13 cellular contexts compared by ENCODE assay signal in genomic region chrX:38563006-38563405, GRCh38. TPM values are rescaled to one million over a fixed set of nuclear protein-coding genes. Genes with fewer than 3 reads are reported as not detected.
DNase-seq lines count a peak whose midpoint lies in the region; ATAC-seq and TF ChIP-seq lines count a peak whose summit lies in the region.
"Had no signal": no experiment of that assay in that cellular context is flagged by ENCODE, and none has a peak within 500 bp of the region (broad histone marks: within the 10 kb centered on the region; RNA-seq: fewer than 3 reads in every experiment).

No MANE protein-coding gene starts in this region.

- H4K20me1 ChIP-seq in GM23338 (replicated peaks; ENCODE audit: insufficient read depth), result no peaks in the 10 kb centered on the region

- H3K27me3 ChIP-seq in GM23338 (ENCODE audit: insufficient read depth) (peaks cover 10% of the 10 kb centered on the region; the same call in 1 of the 2 replicates), ascending aorta (no peaks in the 10 kb centered on the region), liver (ENCODE audit: control insufficient read depth in 4 of 4, insufficient read depth in 4 of 4, low read length in 3 of 4) (no peaks in the 10 kb centered on the region), skeletal muscle tissue (ENCODE audit: control insufficient read depth in 3 of 3, insufficient read depth in 3 of 3, low read length in 3 of 3) (no peaks in the 10 kb centered on the region), thyroid gland (no peaks in the 10 kb centered on the region)
- H3K27me3 ChIP-seq: testis had no signal

- no peak overlapping the region for H3K27ac ChIP-seq in GM23338 (ENCODE audit: low read depth)
- peak overlapping the region; percentile 17 to 43 for H3K27ac ChIP-seq in ascending aorta
- H3K27ac ChIP-seq in liver (ENCODE audit: low read depth in 1 of 2, low read length in 2 of 2), result peak overlapping the region in 1 of 2 donors; percentile 50
- H3K27ac ChIP-seq in skeletal muscle tissue (ENCODE audit: low read depth, low read length), result peak overlapping the region; percentile 75
- no peak overlapping the region for H3K27ac ChIP-seq in thyroid gland
- H3K27ac ChIP-seq: testis had no signal

- H3K27ac Mint-ChIP-seq in GM23338, result no peak overlapping the region
- no peak overlapping the region for H3K27ac Mint-ChIP-seq in stimulated activated naive CD8-positive, alpha-beta T cell treated with anti-CD3 and anti-CD28 coated beads, Interleukin-15, amount 100 ng/mL, for 72 hours
- H3K27ac Mint-ChIP-seq: activated naive CD8-positive, alpha-beta T cell treated with anti-CD3 and anti-CD28 coated beads for 36 hours had no signal

- H3K27me3 Mint-ChIP-seq in GM23338 (ENCODE audit: insufficient read depth, low read depth, poor library complexity), result peaks cover 13% of the 10 kb centered on the region
- H3K27me3 Mint-ChIP-seq in stimulated activated naive CD8-positive, alpha-beta T cell treated with anti-CD3 and anti-CD28 coated beads, Interleukin-15, amount 100 ng/mL, for 72 hours, result peaks cover 7% of the 10 kb centered on the region

- H3K4me1 ChIP-seq in GM23338 (ENCODE audit: insufficient read depth), result no peaks in the 10 kb centered on the region
- H3K4me1 ChIP-seq in ascending aorta, result no peaks in the 10 kb centered on the region
- peaks cover 0 to 11% (median 4%) of the 10 kb centered on the region in 4 donors for H3K4me1 ChIP-seq in liver (ENCODE audit: control insufficient read depth in 4 of 4, insufficient read depth in 4 of 4, low read length in 3 of 4)
- peaks cover 2 to 7% (median 5%) of the 10 kb centered on the region in 3 donors for H3K4me1 ChIP-seq in skeletal muscle tissue (ENCODE audit: control insufficient read depth in 3 of 3, insufficient read depth in 3 of 3, low read length in 3 of 3)
- H3K4me1 ChIP-seq in thyroid gland, result peaks cover 0 to 4% of the 10 kb centered on the region in 2 donors
- H3K4me1 ChIP-seq: testis had no signal

- DNase-seq in GM23338 (ENCODE audit: low spot score), result no peak
- no peak for DNase-seq in ascending aorta (ENCODE audit: low spot score in 2 of 2)
- no peak for DNase-seq in stimulated activated naive CD8-positive, alpha-beta T cell treated with anti-CD3 and anti-CD28 coated beads, Interleukin-15, amount 100 ng/mL, for 72 hours
- no peak for DNase-seq in thyroid gland
- no peak for DNase-seq in activated CD4-positive, CD25-positive, alpha-beta regulatory T cell treated with anti-CD3 and anti-CD28 coated beads, Interleukin-2, amount 50 U/mL, for 72 hours
- DNase-seq in NCI-H2029 treated with DMSO at 0.1 percent for 48 hours (lab: John Stamatoyannopoulos, UW), result no peak
- DNase-seq: activated naive CD8-positive, alpha-beta T cell treated with anti-CD3 and anti-CD28 coated beads for 36 hours; MV-4-11; NCI-H526 treated with DMSO at 0.1 percent for 48 hours; stimulated activated CD4-positive, alpha-beta T cell treated with anti-CD3 and anti-CD28 coated beads, Interleukin-2, amount 100 ng/mL, for 48 hours had no signal

- peaks cover 9% of the 10 kb centered on the region; the same call in 2 of the 3 replicates for H3K4me1 Mint-ChIP-seq in GM23338
- H3K4me1 Mint-ChIP-seq in stimulated activated naive CD8-positive, alpha-beta T cell treated with anti-CD3 and anti-CD28 coated beads, Interleukin-15, amount 100 ng/mL, for 72 hours, result no peaks in the 10 kb centered on the region
- H3K4me1 Mint-ChIP-seq: activated naive CD8-positive, alpha-beta T cell treated with anti-CD3 and anti-CD28 coated beads for 36 hours had no signal

- no peak for TF ChIP-seq POLR2A in thyroid gland (IDR thresholded peaks at IDR 0.05)

- H3K9me2 ChIP-seq in GM23338 (ENCODE audit: insufficient read depth), result no peaks in the 10 kb centered on the region

- intact Hi-C loops in ascending aorta (cut with DNase I), result no loop called here
- intact Hi-C loops in thyroid gland (cut with DNase I), result no loop called here

- no peaks in the 10 kb centered on the region for H3K79me2 ChIP-seq in GM23338 (replicated peaks; ENCODE audit: insufficient read depth)

- no peaks in the 10 kb centered on the region for H3K9me3 Mint-ChIP-seq in GM23338
- no peaks in the 10 kb centered on the region for H3K9me3 Mint-ChIP-seq in stimulated activated naive CD8-positive, alpha-beta T cell treated with anti-CD3 and anti-CD28 coated beads, Interleukin-15, amount 100 ng/mL, for 72 hours
- H3K9me3 Mint-ChIP-seq: activated naive CD8-positive, alpha-beta T cell treated with anti-CD3 and anti-CD28 coated beads for 36 hours had no signal

- no peak overlapping the region for H2AFZ ChIP-seq in GM23338

- H3K4me3 ChIP-seq in GM23338, result peak overlapping the region; percentile 69
- peak overlapping the region in 1 of 2 donors; percentile 72 for H3K4me3 ChIP-seq in ascending aorta
- H3K4me3 ChIP-seq in liver (ENCODE audit: low read depth in 1 of 3, low read length in 3 of 3), result peak overlapping the region in 2 of 3 donors; percentile 14 to 61
- peak overlapping the region; percentile 73 to 84 (median 78) for H3K4me3 ChIP-seq in skeletal muscle tissue (ENCODE audit: low read length in 3 of 3)
- H3K4me3 ChIP-seq in thyroid gland (replicated peaks in 1 of 3), result peak overlapping the region in 1 of 3 donors; percentile 33

- H3K4me2 ChIP-seq in GM23338, result peak overlapping the region; percentile 77

- TF ChIP-seq CTCF in GM23338 (conservative IDR thresholded peaks at IDR 0.05; ENCODE audit: low read depth in 2 of 2) (no peak), ascending aorta (IDR thresholded peaks at IDR 0.05) (no peak), liver (IDR thresholded peaks at IDR 0.05; ENCODE audit: low read depth, low read length, missing input control) (no peak), thyroid gland (IDR thresholded peaks at IDR 0.05) (no peak)

- H3K4me3 Mint-ChIP-seq in GM23338, result peak overlapping the region; percentile 91; the same call in 2 of the 3 replicates
- H3K4me3 Mint-ChIP-seq in stimulated activated naive CD8-positive, alpha-beta T cell treated with anti-CD3 and anti-CD28 coated beads, Interleukin-15, amount 100 ng/mL, for 72 hours, result no peak overlapping the region

- H3K9me3 ChIP-seq in ascending aorta (no peaks in the 10 kb centered on the region), liver (ENCODE audit: control insufficient read depth in 4 of 4, low read length in 3 of 4) (no peaks in the 10 kb centered on the region), skeletal muscle tissue (ENCODE audit: control insufficient read depth in 3 of 3, low read length in 3 of 3) (no peaks in the 10 kb centered on the region), thyroid gland (no peaks in the 10 kb centered on the region)
- H3K9me3 ChIP-seq: testis had no signal

- TF ChIP-seq RAD21 in liver (IDR thresholded peaks at IDR 0.05), result no peak

- no peak for ATAC-seq in GM23338
- ATAC-seq in stimulated activated naive CD8-positive, alpha-beta T cell treated with anti-CD3 and anti-CD28 coated beads, Interleukin-15, amount 100 ng/mL, for 72 hours, result no peak

- H3K36me3 Mint-ChIP-seq in GM23338 (ENCODE audit: low read depth), result no peaks in the 10 kb centered on the region
- H3K36me3 Mint-ChIP-seq: activated naive CD8-positive, alpha-beta T cell treated with anti-CD3 and anti-CD28 coated beads for 36 hours had no signal

- WGBS in liver, result 9% methylated on average over 6 of the region's 6 CpGs
- WGBS in thyroid gland, 2 donors, result 36 to 45% methylated on average over 6 of the region's 6 CpGs

- H3K9ac ChIP-seq in liver (ENCODE audit: low read depth in 1 of 2, low read length in 2 of 2) (no peak overlapping the region), skeletal muscle tissue (ENCODE audit: low read depth in 1 of 3, low read length in 3 of 3) (peak overlapping the region; percentile 51 to 80 (median 64))

- H3F3A ChIP-seq in GM23338 (replicated peaks; ENCODE audit: low read depth), result no peaks in the 10 kb centered on the region

- H3K36me3 ChIP-seq in GM23338 (ENCODE audit: insufficient read depth) (no peaks in the 10 kb centered on the region), ascending aorta (no peaks in the 10 kb centered on the region), liver (ENCODE audit: control insufficient read depth in 4 of 4, insufficient read depth in 3 of 4, low read depth in 1 of 4, low read length in 3 of 4) (no peaks in the 10 kb centered on the region), skeletal muscle tissue (ENCODE audit: control insufficient read depth in 3 of 3, insufficient read depth in 3 of 3, low read length in 3 of 3) (no peaks in the 10 kb centered on the region), thyroid gland (no peaks in the 10 kb centered on the region)

TF ChIP-seq in liver, 16 proteins besides CTCF, POLR2A, EP300 and RAD21:
- TF ChIP-seq REST (IDR thresholded peaks at IDR 0.05), result no peak
- peak; percentile 9 for TF ChIP-seq SP1 (IDR thresholded peaks at IDR 0.05)
- no peak for TF ChIP-seq FOXA2 (IDR thresholded peaks at IDR 0.05)

RNA-seq across cellular contexts. Expression of gene TSPAN7, which starts 1.7 kb away (rescaled TPM):
- total RNA-seq in GM23338 (2014; rRNA removed; shearing (Covaris generic)), result 5.9 and 7.2 TPM in 2 replicates
- polyA plus RNA-seq in GM23338 (2016; fragmentation: Nextera tagmentation; extraction: Ambion mirVana) (10.4 and 11.5 TPM in 2 replicates), liver (10 to 100 TPM; 20.0 to 26.2 TPM)
- total RNA-seq in ascending aorta (122 TPM), liver (10 to 100 TPM; 10.1 to 15.3 TPM), skeletal muscle tissue (25.6 TPM), thyroid gland (10 to 100 TPM; 38.1 to 66.2 (median 55.2) TPM)

Comparison
In these comparisons a context has a peak if more than half of its experiments do, and no peak if none do; other contexts are left out.
1. H3K27ac ChIP-seq: peak in ascending aorta (2 of 2) and skeletal muscle tissue (single experiment); none in GM23338 (single experiment) and thyroid gland (0 of 3).
2. H3K9ac ChIP-seq: peak in skeletal muscle tissue (3 of 3); none in liver (0 of 2).